9 cellular contexts compared by ENCODE assay signal in genomic region chr5:122311888-122312669, GRCh38. TPM values are rescaled to one million over a fixed set of nuclear protein-coding genes. Genes with fewer than 3 reads are reported as not detected.
A peak's percentile ranks its signal among the peaks of the same experiment; 100 is the strongest.
DNase-seq lines count a peak whose midpoint lies in the region; ATAC-seq, FAIRE-seq and TF ChIP-seq lines count a peak whose summit lies in the region.
"Had no signal": no experiment of that assay in that cellular context is flagged by ENCODE, and none has a peak within 500 bp of the region (broad histone marks: within the 10 kb centered on the region; RNA-seq: fewer than 3 reads in every experiment).

SNCAIP (plus strand) TSS chr5:122312237; CDS start chr5:122391135, 78,898 bp downstream.

- no peak within 1 kb of the TSS for H3K9ac ChIP-seq in endocrine pancreas (ENCODE audit: control insufficient read depth, insufficient read depth, low read length)

- TF ChIP-seq CTCF in thyroid gland (IDR thresholded peaks at IDR 0.05), result no peak

- H3K27ac ChIP-seq in thyroid gland, result peak within 1 kb of the TSS in 2 of 3 donors; percentile 34 to 40

- ATAC-seq in activated CD4-positive, CD25-positive, alpha-beta regulatory T cell treated with anti-CD3 and anti-CD28 coated beads, Interleukin-2, amount 50 U/mL, for 24 hours, result no peak
- no peak for ATAC-seq in GM18520 (IDR thresholded peaks at IDR 0.05; ENCODE audit: unreplicated experiment)

- peak within 1 kb of the TSS; percentile 2 for H3K4me3 ChIP-seq in endocrine pancreas (ENCODE audit: control insufficient read depth, insufficient read depth, low read length)
- peak within 1 kb of the TSS; percentile 20 to 59 (median 36) for H3K4me3 ChIP-seq in thyroid gland (replicated peaks in 1 of 3)

- WGBS in thyroid gland, 2 donors, result 1 to 2% methylated on average over 21 to 25 of the region's 91 CpGs

- H3K27me3 ChIP-seq in endocrine pancreas (ENCODE audit: control insufficient read depth, insufficient read depth, low read length) (peaks cover 3% of the 10 kb centered on the region), thyroid gland (no peaks in the 10 kb centered on the region)

- TF ChIP-seq POLR2A in H54 (IDR thresholded peaks at IDR 0.05; ENCODE audit: low read depth, low read length) (no peak), thyroid gland (IDR thresholded peaks at IDR 0.05) (peak in 1 of 2 donors; percentile 12)

- intact Hi-C loops in thyroid gland (cut with DNase I), result no loop called here

- FAIRE-seq in H54 (lab: Jason Lieb, UNC), result no peak

- DNase-seq in GM03348 (ENCODE audit: low spot score) (peak; percentile 77), H54 (ENCODE audit: insufficient read length, low spot score) (peak; percentile 56), OCI-M1 (lab: John Stamatoyannopoulos, UW) (peak; percentile 3), lung microvascular endothelial cell (ENCODE audit: low read depth in 2 of 2) (peak; percentile 51 to 57), thyroid gland (peak; percentile 57 to 58)

- H3K36me3 ChIP-seq in endocrine pancreas (ENCODE audit: control insufficient read depth, insufficient read depth, low read length) (no peaks in the 10 kb centered on the region), thyroid gland (no peaks in the 10 kb centered on the region)

- H3K9me3 ChIP-seq in endocrine pancreas (ENCODE audit: control insufficient read depth, low read length) (no peaks in the 10 kb centered on the region), thyroid gland (no peaks in the 10 kb centered on the region)

- H3K4me1 ChIP-seq in endocrine pancreas (ENCODE audit: control insufficient read depth, insufficient read depth, low read length), result no peaks in the 10 kb centered on the region
- peaks cover 0 to 10% of the 10 kb centered on the region in 2 donors for H3K4me1 ChIP-seq in thyroid gland

RNA-seq across cellular contexts. Expression of gene SNCAIP, which starts in this region (rescaled TPM):
- total RNA-seq in lung microvascular endothelial cell (10.7 and 160 TPM in 2 replicates), thyroid gland (10 to 100 TPM in 2 of 4 donors, 1 to 10 TPM in 2; 4.0 to 12.8 (median 9.8) TPM)
- total RNA-seq: T-helper 1 cell treated with Interleukin-12 subunit alpha and Interleukin-12 subunit beta and Interleukin-4 antibody, amounts not matched to agents 30 ng/mL and 1 ng/mL, for 36 hours had no signal

Comparison
In these comparisons a context has a peak if more than half of its experiments do, and no peak if none do; other contexts are left out.
1. DNase-seq: peak in every context shown above with its lines; median percentile 77 in GM03348; 58 in thyroid gland; 56 in H54; 54 in lung microvascular endothelial cell; 3 in OCI-M1.